In the genomic region with DNA sequence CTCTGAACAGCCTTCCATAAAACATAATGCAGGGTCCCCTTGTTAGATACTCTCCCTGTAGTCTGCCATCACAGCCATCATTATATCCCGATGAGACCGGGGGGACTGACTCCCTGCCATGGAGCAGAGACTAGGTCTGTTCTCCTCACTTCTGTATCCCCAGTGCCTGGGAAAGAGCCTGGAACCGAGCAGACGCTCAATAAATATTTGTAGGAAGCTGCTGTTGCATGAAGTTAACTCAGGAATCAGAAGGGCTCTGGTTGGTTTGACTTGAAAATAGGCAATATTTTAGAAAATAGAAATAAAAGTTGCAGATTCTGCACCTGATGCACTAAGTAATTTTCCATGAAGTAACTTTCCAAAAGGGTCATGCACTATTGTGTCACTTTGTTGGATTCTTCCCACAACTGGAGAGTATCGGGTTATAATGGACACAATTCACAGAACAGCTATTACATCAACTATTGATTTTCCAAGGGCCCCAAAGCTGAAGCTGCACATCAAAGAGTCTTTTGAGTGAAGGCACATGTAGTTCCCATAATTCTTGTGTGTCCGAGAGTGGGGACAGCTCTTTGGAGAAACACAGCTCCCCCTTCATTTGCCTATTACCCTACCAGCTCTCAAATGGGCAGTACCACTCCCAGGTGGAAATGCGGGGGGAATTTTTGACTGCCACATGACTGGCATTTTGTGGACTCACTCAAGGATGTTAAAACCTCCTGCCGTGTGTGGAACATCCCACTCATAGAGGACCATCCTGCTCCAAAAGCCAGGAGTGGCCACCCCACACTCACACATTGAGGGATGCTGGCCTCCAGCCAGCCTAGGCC, we compare ENCODE assay signal across 1 cellular context.
TF ChIP-seq lines count a peak whose summit lies in the region.

No MANE protein-coding gene starts in this region.

TF ChIP-seq in HepG2, 621 proteins besides CTCF, POLR2A, EP300 and RAD21 (continued from another document and continues in another):
- TF ChIP-seq, protein P1, sequence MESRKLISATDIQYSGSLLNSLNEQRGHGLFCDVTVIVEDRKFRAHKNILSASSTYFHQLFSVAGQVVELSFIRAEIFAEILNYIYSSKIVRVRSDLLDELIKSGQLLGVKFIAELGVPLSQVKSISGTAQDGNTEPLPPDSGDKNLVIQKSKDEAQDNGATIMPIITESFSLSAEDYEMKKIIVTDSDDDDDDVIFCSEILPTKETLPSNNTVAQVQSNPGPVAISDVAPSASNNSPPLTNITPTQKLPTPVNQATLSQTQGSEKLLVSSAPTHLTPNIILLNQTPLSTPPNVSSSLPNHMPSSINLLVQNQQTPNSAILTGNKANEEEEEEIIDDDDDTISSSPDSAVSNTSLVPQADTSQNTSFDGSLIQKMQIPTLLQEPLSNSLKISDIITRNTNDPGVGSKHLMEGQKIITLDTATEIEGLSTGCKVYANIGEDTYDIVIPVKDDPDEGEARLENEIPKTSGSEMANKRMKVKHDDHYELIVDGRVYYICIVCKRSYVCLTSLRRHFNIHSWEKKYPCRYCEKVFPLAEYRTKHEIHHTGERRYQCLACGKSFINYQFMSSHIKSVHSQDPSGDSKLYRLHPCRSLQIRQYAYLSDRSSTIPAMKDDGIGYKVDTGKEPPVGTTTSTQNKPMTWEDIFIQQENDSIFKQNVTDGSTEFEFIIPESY (CRISPR knock-in tag; IDR thresholded peaks at IDR 0.05), result no peak
- TF ChIP-seq TEAD2 (CRISPR knock-in tag; IDR thresholded peaks at IDR 0.05) (no peak), CEBPB (IDR thresholded peaks at IDR 0.05; ENCODE audit: borderline replicate concordance, low read depth, low read length) (peak; percentile 81), ZNF30 (CRISPR knock-in tag; IDR thresholded peaks at IDR 0.05) (no peak), SCMH1 (CRISPR knock-in tag; IDR thresholded peaks at IDR 0.05; ENCODE audit: borderline replicate concordance) (no peak), NR2F6 (IDR thresholded peaks at IDR 0.05) (peak; percentile 90), NR2F6 (CRISPR knock-in tag; IDR thresholded peaks at IDR 0.05) (peak; percentile 90), ZNF788 (CRISPR knock-in tag; IDR thresholded peaks at IDR 0.05; ENCODE audit: borderline replicate concordance) (no peak), HNF4G (IDR thresholded peaks at IDR 0.05; ENCODE audit: borderline replicate concordance, low read depth, low read length) (peak; percentile 66; the same call in 1 of the 2 replicates), HNF4G (CRISPR knock-in tag; IDR thresholded peaks at IDR 0.05; ENCODE audit: borderline replicate concordance, low read depth) (no peak), ZSCAN12 (CRISPR knock-in tag; IDR thresholded peaks at IDR 0.05) (no peak), SNAPC2 (CRISPR knock-in tag; IDR thresholded peaks at IDR 0.05) (0 out of 2 replicates have a peak, but pooled peaks have one; percentile 28), BRD4 (CRISPR knock-in tag; IDR thresholded peaks at IDR 0.05) (no peak), ZBTB20 (CRISPR knock-in tag; IDR thresholded peaks at IDR 0.05; ENCODE audit: borderline replicate concordance, low read depth) (no peak), MXI1 (IDR thresholded peaks at IDR 0.05; ENCODE audit: borderline replicate concordance, low read depth, low read length) (no peak), SETDB1 (CRISPR knock-in tag; IDR thresholded peaks at IDR 0.05; ENCODE audit: borderline replicate concordance) (no peak), GPN1 (CRISPR knock-in tag; IDR thresholded peaks at IDR 0.05; ENCODE audit: borderline replicate concordance) (no peak), PHF20 (CRISPR knock-in tag; IDR thresholded peaks at IDR 0.05) (no peak), ZSCAN21 (CRISPR knock-in tag; IDR thresholded peaks at IDR 0.05; ENCODE audit: borderline replicate concordance) (no peak), HMG20A (CRISPR knock-in tag; IDR thresholded peaks at IDR 0.05; ENCODE audit: borderline replicate concordance) (peak; percentile 67; the same call in 1 of the 2 replicates), FOXJ3 (CRISPR knock-in tag; IDR thresholded peaks at IDR 0.05; ENCODE audit: borderline replicate concordance) (peak; percentile 75; the same call in 1 of the 2 replicates), ZNF761 (CRISPR knock-in tag; conservative IDR thresholded peaks at IDR 0.05) (no peak), ZNF121 (CRISPR knock-in tag; IDR thresholded peaks at IDR 0.05) (no peak), RCOR2 (CRISPR knock-in tag; IDR thresholded peaks at IDR 0.05) (0 out of 2 replicates have a peak, but pooled peaks have one; percentile 43), ELF4 (CRISPR knock-in tag; IDR thresholded peaks at IDR 0.05; ENCODE audit: borderline replicate concordance) (no peak), SPEN (CRISPR knock-in tag; IDR thresholded peaks at IDR 0.05; ENCODE audit: low read depth) (no peak)
- TF ChIP-seq, protein P2, sequence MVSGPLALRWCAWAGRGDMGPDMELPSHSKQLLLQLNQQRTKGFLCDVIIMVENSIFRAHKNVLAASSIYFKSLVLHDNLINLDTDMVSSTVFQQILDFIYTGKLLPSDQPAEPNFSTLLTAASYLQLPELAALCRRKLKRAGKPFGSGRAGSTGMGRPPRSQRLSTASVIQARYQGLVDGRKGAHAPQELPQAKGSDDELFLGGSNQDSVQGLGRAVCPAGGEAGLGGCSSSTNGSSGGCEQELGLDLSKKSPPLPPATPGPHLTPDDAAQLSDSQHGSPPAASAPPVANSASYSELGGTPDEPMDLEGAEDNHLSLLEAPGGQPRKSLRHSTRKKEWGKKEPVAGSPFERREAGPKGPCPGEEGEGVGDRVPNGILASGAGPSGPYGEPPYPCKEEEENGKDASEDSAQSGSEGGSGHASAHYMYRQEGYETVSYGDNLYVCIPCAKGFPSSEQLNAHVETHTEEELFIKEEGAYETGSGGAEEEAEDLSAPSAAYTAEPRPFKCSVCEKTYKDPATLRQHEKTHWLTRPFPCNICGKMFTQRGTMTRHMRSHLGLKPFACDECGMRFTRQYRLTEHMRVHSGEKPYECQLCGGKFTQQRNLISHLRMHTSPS (CRISPR knock-in tag; IDR thresholded peaks at IDR 0.05; ENCODE audit: low read depth), result 0 out of 2 replicates have a peak, but pooled peaks have one; percentile 1
- TF ChIP-seq, protein P3, sequence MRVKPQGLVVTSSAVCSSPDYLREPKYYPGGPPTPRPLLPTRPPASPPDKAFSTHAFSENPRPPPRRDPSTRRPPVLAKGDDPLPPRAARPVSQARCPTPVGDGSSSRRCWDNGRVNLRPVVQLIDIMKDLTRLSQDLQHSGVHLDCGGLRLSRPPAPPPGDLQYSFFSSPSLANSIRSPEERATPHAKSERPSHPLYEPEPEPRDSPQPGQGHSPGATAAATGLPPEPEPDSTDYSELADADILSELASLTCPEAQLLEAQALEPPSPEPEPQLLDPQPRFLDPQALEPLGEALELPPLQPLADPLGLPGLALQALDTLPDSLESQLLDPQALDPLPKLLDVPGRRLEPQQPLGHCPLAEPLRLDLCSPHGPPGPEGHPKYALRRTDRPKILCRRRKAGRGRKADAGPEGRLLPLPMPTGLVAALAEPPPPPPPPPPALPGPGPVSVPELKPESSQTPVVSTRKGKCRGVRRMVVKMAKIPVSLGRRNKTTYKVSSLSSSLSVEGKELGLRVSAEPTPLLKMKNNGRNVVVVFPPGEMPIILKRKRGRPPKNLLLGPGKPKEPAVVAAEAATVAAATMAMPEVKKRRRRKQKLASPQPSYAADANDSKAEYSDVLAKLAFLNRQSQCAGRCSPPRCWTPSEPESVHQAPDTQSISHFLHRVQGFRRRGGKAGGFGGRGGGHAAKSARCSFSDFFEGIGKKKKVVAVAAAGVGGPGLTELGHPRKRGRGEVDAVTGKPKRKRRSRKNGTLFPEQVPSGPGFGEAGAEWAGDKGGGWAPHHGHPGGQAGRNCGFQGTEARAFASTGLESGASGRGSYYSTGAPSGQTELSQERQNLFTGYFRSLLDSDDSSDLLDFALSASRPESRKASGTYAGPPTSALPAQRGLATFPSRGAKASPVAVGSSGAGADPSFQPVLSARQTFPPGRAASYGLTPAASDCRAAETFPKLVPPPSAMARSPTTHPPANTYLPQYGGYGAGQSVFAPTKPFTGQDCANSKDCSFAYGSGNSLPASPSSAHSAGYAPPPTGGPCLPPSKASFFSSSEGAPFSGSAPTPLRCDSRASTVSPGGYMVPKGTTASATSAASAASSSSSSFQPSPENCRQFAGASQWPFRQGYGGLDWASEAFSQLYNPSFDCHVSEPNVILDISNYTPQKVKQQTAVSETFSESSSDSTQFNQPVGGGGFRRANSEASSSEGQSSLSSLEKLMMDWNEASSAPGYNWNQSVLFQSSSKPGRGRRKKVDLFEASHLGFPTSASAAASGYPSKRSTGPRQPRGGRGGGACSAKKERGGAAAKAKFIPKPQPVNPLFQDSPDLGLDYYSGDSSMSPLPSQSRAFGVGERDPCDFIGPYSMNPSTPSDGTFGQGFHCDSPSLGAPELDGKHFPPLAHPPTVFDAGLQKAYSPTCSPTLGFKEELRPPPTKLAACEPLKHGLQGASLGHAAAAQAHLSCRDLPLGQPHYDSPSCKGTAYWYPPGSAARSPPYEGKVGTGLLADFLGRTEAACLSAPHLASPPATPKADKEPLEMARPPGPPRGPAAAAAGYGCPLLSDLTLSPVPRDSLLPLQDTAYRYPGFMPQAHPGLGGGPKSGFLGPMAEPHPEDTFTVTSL (CRISPR knock-in tag; IDR thresholded peaks at IDR 0.05; ENCODE audit: borderline replicate concordance), result no peak
- TF ChIP-seq, protein P4, sequence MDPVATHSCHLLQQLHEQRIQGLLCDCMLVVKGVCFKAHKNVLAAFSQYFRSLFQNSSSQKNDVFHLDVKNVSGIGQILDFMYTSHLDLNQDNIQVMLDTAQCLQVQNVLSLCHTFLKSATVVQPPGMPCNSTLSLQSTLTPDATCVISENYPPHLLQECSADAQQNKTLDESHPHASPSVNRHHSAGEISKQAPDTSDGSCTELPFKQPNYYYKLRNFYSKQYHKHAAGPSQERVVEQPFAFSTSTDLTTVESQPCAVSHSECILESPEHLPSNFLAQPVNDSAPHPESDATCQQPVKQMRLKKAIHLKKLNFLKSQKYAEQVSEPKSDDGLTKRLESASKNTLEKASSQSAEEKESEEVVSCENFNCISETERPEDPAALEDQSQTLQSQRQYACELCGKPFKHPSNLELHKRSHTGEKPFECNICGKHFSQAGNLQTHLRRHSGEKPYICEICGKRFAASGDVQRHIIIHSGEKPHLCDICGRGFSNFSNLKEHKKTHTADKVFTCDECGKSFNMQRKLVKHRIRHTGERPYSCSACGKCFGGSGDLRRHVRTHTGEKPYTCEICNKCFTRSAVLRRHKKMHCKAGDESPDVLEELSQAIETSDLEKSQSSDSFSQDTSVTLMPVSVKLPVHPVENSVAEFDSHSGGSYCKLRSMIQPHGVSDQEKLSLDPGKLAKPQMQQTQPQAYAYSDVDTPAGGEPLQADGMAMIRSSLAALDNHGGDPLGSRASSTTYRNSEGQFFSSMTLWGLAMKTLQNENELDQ (CRISPR knock-in tag; IDR thresholded peaks at IDR 0.05; ENCODE audit: borderline replicate concordance), result no peak
- TF ChIP-seq, protein P5, sequence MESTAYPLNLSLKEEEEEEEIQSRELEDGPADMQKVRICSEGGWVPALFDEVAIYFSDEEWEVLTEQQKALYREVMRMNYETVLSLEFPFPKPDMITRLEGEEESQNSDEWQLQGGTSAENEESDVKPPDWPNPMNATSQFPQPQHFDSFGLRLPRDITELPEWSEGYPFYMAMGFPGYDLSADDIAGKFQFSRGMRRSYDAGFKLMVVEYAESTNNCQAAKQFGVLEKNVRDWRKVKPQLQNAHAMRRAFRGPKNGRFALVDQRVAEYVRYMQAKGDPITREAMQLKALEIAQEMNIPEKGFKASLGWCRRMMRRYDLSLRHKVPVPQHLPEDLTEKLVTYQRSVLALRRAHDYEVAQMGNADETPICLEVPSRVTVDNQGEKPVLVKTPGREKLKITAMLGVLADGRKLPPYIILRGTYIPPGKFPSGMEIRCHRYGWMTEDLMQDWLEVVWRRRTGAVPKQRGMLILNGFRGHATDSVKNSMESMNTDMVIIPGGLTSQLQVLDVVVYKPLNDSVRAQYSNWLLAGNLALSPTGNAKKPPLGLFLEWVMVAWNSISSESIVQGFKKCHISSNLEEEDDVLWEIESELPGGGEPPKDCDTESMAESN (CRISPR knock-in tag; conservative IDR thresholded peaks at IDR 0.05), result no peak
- TF ChIP-seq, protein P6, sequence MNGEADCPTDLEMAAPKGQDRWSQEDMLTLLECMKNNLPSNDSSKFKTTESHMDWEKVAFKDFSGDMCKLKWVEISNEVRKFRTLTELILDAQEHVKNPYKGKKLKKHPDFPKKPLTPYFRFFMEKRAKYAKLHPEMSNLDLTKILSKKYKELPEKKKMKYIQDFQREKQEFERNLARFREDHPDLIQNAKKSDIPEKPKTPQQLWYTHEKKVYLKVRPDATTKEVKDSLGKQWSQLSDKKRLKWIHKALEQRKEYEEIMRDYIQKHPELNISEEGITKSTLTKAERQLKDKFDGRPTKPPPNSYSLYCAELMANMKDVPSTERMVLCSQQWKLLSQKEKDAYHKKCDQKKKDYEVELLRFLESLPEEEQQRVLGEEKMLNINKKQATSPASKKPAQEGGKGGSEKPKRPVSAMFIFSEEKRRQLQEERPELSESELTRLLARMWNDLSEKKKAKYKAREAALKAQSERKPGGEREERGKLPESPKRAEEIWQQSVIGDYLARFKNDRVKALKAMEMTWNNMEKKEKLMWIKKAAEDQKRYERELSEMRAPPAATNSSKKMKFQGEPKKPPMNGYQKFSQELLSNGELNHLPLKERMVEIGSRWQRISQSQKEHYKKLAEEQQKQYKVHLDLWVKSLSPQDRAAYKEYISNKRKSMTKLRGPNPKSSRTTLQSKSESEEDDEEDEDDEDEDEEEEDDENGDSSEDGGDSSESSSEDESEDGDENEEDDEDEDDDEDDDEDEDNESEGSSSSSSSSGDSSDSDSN (CRISPR knock-in tag; IDR thresholded peaks at IDR 0.05), result no peak; the same call in 1 of the 2 replicates
- TF ChIP-seq, protein P7, sequence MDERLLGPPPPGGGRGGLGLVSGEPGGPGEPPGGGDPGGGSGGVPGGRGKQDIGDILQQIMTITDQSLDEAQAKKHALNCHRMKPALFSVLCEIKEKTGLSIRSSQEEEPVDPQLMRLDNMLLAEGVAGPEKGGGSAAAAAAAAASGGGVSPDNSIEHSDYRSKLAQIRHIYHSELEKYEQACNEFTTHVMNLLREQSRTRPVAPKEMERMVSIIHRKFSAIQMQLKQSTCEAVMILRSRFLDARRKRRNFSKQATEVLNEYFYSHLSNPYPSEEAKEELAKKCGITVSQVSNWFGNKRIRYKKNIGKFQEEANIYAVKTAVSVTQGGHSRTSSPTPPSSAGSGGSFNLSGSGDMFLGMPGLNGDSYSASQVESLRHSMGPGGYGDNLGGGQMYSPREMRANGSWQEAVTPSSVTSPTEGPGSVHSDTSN (CRISPR knock-in tag; IDR thresholded peaks at IDR 0.05), result no peak
- TF ChIP-seq, protein P8, sequence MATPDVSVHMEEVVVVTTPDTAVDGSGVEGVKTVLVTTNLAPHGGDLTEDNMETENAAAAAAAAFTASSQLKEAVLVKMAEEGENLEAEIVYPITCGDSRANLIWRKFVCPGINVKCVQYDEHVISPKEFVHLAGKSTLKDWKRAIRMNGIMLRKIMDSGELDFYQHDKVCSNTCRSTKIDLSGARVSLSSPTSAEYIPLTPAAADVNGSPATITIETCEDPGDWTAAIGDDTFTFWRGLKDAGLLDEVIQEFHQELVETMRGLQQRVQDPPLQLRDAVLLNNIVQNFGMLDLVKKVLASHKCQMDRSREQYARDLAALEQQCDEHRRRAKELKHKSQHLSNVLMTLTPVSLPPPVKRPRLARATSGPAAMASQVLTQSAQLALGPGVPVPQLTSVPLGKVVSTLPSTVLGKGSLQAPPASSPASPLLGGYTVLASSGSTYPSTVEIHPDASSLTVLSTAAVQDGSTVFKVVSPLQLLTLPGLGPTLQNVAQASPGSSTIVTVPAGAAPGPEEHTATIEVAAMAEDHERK (CRISPR knock-in tag; IDR thresholded peaks at IDR 0.05; ENCODE audit: low read depth), result no peak
- TF ChIP-seq, protein P9, sequence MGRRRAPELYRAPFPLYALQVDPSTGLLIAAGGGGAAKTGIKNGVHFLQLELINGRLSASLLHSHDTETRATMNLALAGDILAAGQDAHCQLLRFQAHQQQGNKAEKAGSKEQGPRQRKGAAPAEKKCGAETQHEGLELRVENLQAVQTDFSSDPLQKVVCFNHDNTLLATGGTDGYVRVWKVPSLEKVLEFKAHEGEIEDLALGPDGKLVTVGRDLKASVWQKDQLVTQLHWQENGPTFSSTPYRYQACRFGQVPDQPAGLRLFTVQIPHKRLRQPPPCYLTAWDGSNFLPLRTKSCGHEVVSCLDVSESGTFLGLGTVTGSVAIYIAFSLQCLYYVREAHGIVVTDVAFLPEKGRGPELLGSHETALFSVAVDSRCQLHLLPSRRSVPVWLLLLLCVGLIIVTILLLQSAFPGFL (CRISPR knock-in tag; IDR thresholded peaks at IDR 0.05), result no peak
